16 cellular contexts compared by ENCODE assay signal in genomic region chr1:172809751-172810150, GRCh38.
"Had no signal": no experiment of that assay in that cellular context is flagged by ENCODE, and none has a peak within 500 bp of the region (broad histone marks: within the 10 kb centered on the region; RNA-seq: fewer than 3 reads in every experiment).

No MANE protein-coding gene starts in this region.

- H3K27ac Mint-ChIP-seq: activated CD4-positive, alpha-beta memory T cell treated with anti-CD3 and anti-CD28 coated beads, Interleukin-2, amount 10 ng/mL, durations not matched to agents 7 days and 5 days; activated naive CD4-positive, alpha-beta T cell treated with anti-CD3 and anti-CD28 coated beads, Interleukin-2, amount 10 ng/mL, durations not matched to agents 7 days and 5 days; natural killer cell; stimulated activated naive B cell treated with anti-CD40 and anti-IgM and Interleukin-4, amounts not matched to agents 10 μg/mL and 1 μg/mL and 100 μg/mL, for 72 hours had no signal

- H3K27me3 ChIP-seq: esophagus muscularis mucosa, gastrocnemius medialis, upper lobe of left lung had no signal

- H3K9me3 Mint-ChIP-seq: natural killer cell had no signal

- H3K4me3 ChIP-seq: coronary artery, esophagus muscularis mucosa, gastrocnemius medialis, left ventricle myocardium inferior, smooth muscle cell, upper lobe of left lung had no signal

- DNase-seq: activated CD4-positive, alpha-beta memory T cell treated with anti-CD3 and anti-CD28 coated beads, Interleukin-2, amount 10 ng/mL, durations not matched to agents 7 days and 5 days; activated CD4-positive, alpha-beta T cell treated with anti-CD3 and anti-CD28 coated beads for 48 hours; activated effector memory CD4-positive, alpha-beta T cell treated with anti-CD3 and anti-CD28 coated beads, Interleukin-2, amount 50 U/mL, for 16 hours; activated naive CD4-positive, alpha-beta T cell treated with anti-CD3 and anti-CD28 coated beads, Interleukin-2, amount 10 ng/mL, durations not matched to agents 7 days and 5 days; amygdala; gastrocnemius medialis; hypothalamus; left ventricle myocardium inferior; natural killer cell; stimulated activated CD4-positive, alpha-beta T cell treated with anti-CD3 and anti-CD28 coated beads, Interleukin-15, amount 100 ng/mL, for 24 hours; stimulated activated naive B cell treated with anti-CD40 and anti-IgM and Interleukin-4, amounts not matched to agents 10 μg/mL and 1 μg/mL and 100 μg/mL, for 72 hours; upper lobe of left lung had no signal

- H3K4me1 ChIP-seq: esophagus muscularis mucosa, gastrocnemius medialis, left ventricle myocardium inferior, upper lobe of left lung had no signal

- H3K9me3 ChIP-seq: esophagus muscularis mucosa, gastrocnemius medialis had no signal

- H3K4me2 ChIP-seq: smooth muscle cell had no signal

- H3K27ac ChIP-seq: coronary artery, esophagus muscularis mucosa, gastrocnemius medialis, left ventricle myocardium inferior, upper lobe of left lung had no signal

- ATAC-seq: gastrocnemius medialis; natural killer cell; sciatic nerve; stimulated activated naive B cell treated with anti-CD40 and anti-IgM and Interleukin-4, amounts not matched to agents 10 μg/mL and 1 μg/mL and 100 μg/mL, for 72 hours had no signal

- H3K4me3 Mint-ChIP-seq: activated CD4-positive, alpha-beta memory T cell treated with anti-CD3 and anti-CD28 coated beads, Interleukin-2, amount 10 ng/mL, durations not matched to agents 7 days and 5 days; activated naive CD4-positive, alpha-beta T cell treated with anti-CD3 and anti-CD28 coated beads, Interleukin-2, amount 10 ng/mL, durations not matched to agents 7 days and 5 days; natural killer cell; stimulated activated naive B cell treated with anti-CD40 and anti-IgM and Interleukin-4, amounts not matched to agents 10 μg/mL and 1 μg/mL and 100 μg/mL, for 72 hours had no signal

- H3K36me3 ChIP-seq: esophagus muscularis mucosa, gastrocnemius medialis, left ventricle myocardium inferior, upper lobe of left lung had no signal

- H3K36me3 Mint-ChIP-seq: natural killer cell had no signal

- H3K4me1 Mint-ChIP-seq: natural killer cell had no signal

- H3K27me3 Mint-ChIP-seq: stimulated activated naive B cell treated with anti-CD40 and anti-IgM and Interleukin-4, amounts not matched to agents 10 μg/mL and 1 μg/mL and 100 μg/mL, for 72 hours had no signal
